ENCODE assay signal across 8 cellular contexts in the genomic region with DNA sequence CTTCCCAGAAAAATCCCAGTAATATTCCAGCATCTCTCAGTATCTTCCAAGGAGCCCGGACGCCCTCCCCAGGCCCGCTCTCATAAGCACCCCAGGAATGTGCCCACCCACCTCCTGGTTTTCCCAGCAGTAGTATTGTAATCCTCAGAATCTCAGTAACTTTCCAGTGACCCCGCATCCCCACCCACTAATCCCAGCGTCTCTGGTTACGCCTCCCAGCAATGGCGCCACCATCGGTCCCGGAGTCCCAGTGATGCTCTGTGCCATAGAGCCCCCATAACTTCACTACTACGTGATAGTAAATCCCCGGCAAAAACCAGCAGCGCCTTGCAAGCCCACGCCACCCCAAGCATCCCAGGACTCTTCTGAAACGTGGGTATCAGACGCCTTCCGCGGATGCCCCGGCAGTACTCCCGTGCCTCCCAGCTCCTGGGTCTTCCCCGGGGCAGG. TPM values are rescaled to one million over a fixed set of nuclear protein-coding genes. Genes with fewer than 3 reads are reported as not detected.
DNase-seq lines count a peak whose midpoint lies in the region; ATAC-seq, FAIRE-seq and TF ChIP-seq lines count a peak whose summit lies in the region.

No MANE protein-coding gene starts in this region.

- H3K36me3 Mint-ChIP-seq in HFFc6 (ENCODE audit: low read depth), result peaks cover 11% of the 10 kb centered on the region

- peaks cover 3% of the 10 kb centered on the region for H3K27me3 Mint-ChIP-seq in HFFc6 (ENCODE audit: insufficient read depth)

- TF ChIP-seq CTCF in D721Med (IDR thresholded peaks at IDR 0.05; ENCODE audit: insufficient read depth, missing control alignments) (peak; percentile 34), HFFc6 (IDR thresholded peaks at IDR 0.05) (peak; percentile 49), astrocyte of the spinal cord (IDR thresholded peaks at IDR 0.05; ENCODE audit: low read depth, low read length) (peak; percentile 29)

- no peak for FAIRE-seq in D721Med (lab: Jason Lieb, UNC)
- no peak for FAIRE-seq in RCC 7860 (lab: Jason Lieb, UNC)

- no peak for DNase-seq in D721Med (ENCODE audit: insufficient read length, low spot score)
- peak; percentile 89 for DNase-seq in HFFc6
- peak; percentile 7 for DNase-seq in RCC 7860 (ENCODE audit: low spot score)
- peak; percentile 81 for DNase-seq in astrocyte of the spinal cord (ENCODE audit: low read depth, low spot score)
- DNase-seq in hepatic stellate cell (ENCODE audit: low spot score), result peak; percentile 96
- DNase-seq in posterior cingulate gyrus, result peak; percentile 64 to 96 (median 80)

- peaks cover 19% of the 10 kb centered on the region for H3K4me1 Mint-ChIP-seq in HFFc6 (ENCODE audit: low read depth)

- peak overlapping the region; percentile 96 for H3K4me3 ChIP-seq in astrocyte of the spinal cord (ENCODE audit: low read depth, low read length)

- in situ Hi-C loops in astrocyte of the spinal cord (cut with HindIII; ENCODE audit: low sequenced_read_pairs), result no loop called here

- peak overlapping the region; percentile 98 for H3K4me3 Mint-ChIP-seq in HFFc6

- intact Hi-C loops in posterior cingulate gyrus (cut with DNase I), result loop anchor here (1.0 to 2.0 kb wide), 2 partner anchors 12 to 46 kb away; partner anchors contain the start of genes MCOLN1 and PEX11G

- ATAC-seq in GM21723 (IDR thresholded peaks at IDR 0.05; ENCODE audit: unreplicated experiment), result no peak
- ATAC-seq in GM19452 (IDR thresholded peaks at IDR 0.05; ENCODE audit: unreplicated experiment), result no peak

- no peaks in the 10 kb centered on the region for H3K9me3 Mint-ChIP-seq in HFFc6

- peak overlapping the region; percentile 97 for H3K27ac Mint-ChIP-seq in HFFc6

RNA-seq across cellular contexts. Expression of gene PNPLA6, which starts 1.0 kb away (rescaled TPM):
- total RNA-seq in HFFc6 (2021; fragmentation: NEBNext Ultra II Directional; extraction: Animal tissue kit (Norgen Biotek cat#: 25700)), result 100 to 1,000 TPM; 123 to 157 (median 138) TPM

RNA-seq across cellular contexts. Expression of gene MCOLN1, which starts 12.1 kb away (rescaled TPM):
- total RNA-seq in HFFc6 (2021; fragmentation: NEBNext Ultra II Directional; extraction: Animal tissue kit (Norgen Biotek cat#: 25700)), result 10 to 100 TPM; 18.2 to 28.7 (median 21.3) TPM

RNA-seq across cellular contexts. Expression of gene ZNF358, which starts 18.7 kb away (rescaled TPM):
- total RNA-seq in HFFc6 (2021; fragmentation: NEBNext Ultra II Directional; extraction: Animal tissue kit (Norgen Biotek cat#: 25700)), result 10 to 100 TPM; 30.0 to 41.1 (median 35.8) TPM

RNA-seq across cellular contexts. Expression of gene PEX11G, which starts 45.7 kb away (rescaled TPM):
- 1 to 10 TPM in 3 of 6 experiments, under 1 TPM in 3; 0.51 to 2.8 (median 1.0) TPM for total RNA-seq in HFFc6 (2021; fragmentation: NEBNext Ultra II Directional; extraction: Animal tissue kit (Norgen Biotek cat#: 25700))
